Comparison of ENCODE assay signal across 8 cellular contexts in genomic region chr17:63848834-63849689, GRCh38. TPM values are rescaled to one million over a fixed set of nuclear protein-coding genes. Genes with fewer than 3 reads are reported as not detected.
A peak's percentile ranks its signal among the peaks of the same experiment; 100 is the strongest.
DNase-seq lines count a peak whose midpoint lies in the region; ATAC-seq and TF ChIP-seq lines count a peak whose summit lies in the region.

No MANE protein-coding gene starts in this region.

- H3K9ac ChIP-seq in NT2/D1 (ENCODE audit: insufficient read length, low read depth): peak overlapping the region; percentile 43

- TF ChIP-seq CTCF in GM12873 (IDR thresholded peaks at IDR 0.05; ENCODE audit: insufficient read depth, low read depth, low read length, missing control alignments): peak; percentile 61

- peak; percentile 80 for ATAC-seq in HG02763 (IDR thresholded peaks at IDR 0.05; ENCODE audit: unreplicated experiment)
- peak; percentile 95 for ATAC-seq in activated T-cell treated with anti-CD3 and anti-CD28 coated beads, Interleukin-2, amount 50 U/mL, for 72 hours (replicated peaks in 1 of 2)
- peak; percentile 93 to 94 for ATAC-seq in naive B cell (ENCODE audit: low read depth in 2 of 2)

- peak overlapping the region; percentile 62 to 85 for H3K4me3 Mint-ChIP-seq in activated T-cell treated with anti-CD3 and anti-CD28 coated beads, Interleukin-2, amount 50 U/mL, for 72 hours
- peak overlapping the region; percentile 74 to 93 (median 88) for H3K4me3 Mint-ChIP-seq in naive B cell

- no peak overlapping the region for H3K4me3 ChIP-seq in NT2/D1 (ENCODE audit: insufficient read length, low read depth)

- peaks cover 3 to 5% of the 10 kb centered on the region in 2 donors for H3K9me3 Mint-ChIP-seq in activated T-cell treated with anti-CD3 and anti-CD28 coated beads, Interleukin-2, amount 50 U/mL, for 72 hours
- peaks cover 0 to 12% (median 3%) of the 10 kb centered on the region in 7 donors for H3K9me3 Mint-ChIP-seq in naive B cell

- H3K36me3 ChIP-seq in NT2/D1 (ENCODE audit: insufficient read depth, insufficient read length, low read length): no peaks in the 10 kb centered on the region

- no peaks in the 10 kb centered on the region for H3K4me1 ChIP-seq in NT2/D1 (ENCODE audit: insufficient read depth, insufficient read length)

- H3K27ac Mint-ChIP-seq in activated T-cell treated with anti-CD3 and anti-CD28 coated beads, Interleukin-2, amount 50 U/mL, for 72 hours: peak overlapping the region; percentile 87
- H3K27ac Mint-ChIP-seq in naive B cell: peak overlapping the region; percentile 84 to 99 (median 96)

- peaks cover 12% of the 10 kb centered on the region for H3K27me3 ChIP-seq in NT2/D1 (ENCODE audit: insufficient read depth, insufficient read length)

- H3K36me3 Mint-ChIP-seq in activated T-cell treated with anti-CD3 and anti-CD28 coated beads, Interleukin-2, amount 50 U/mL, for 72 hours (ENCODE audit: insufficient read depth in 2 of 2): peaks cover 5 to 8% of the 10 kb centered on the region in 2 donors
- H3K36me3 Mint-ChIP-seq in naive B cell: no peaks in the 10 kb centered on the region

- DNase-seq in NT2/D1 (ENCODE audit: low read depth, low spot score) (peak; percentile 85), fibroblast of gingiva (ENCODE audit: low read depth) (peak; percentile 84), naive B cell (peak; percentile 93), NCI-H2171 treated with DMSO at 0.1 percent for 48 hours (lab: John Stamatoyannopoulos, UW) (no peak)
- DNase-seq in activated T-cell treated with anti-CD3 and anti-CD28 coated beads, Interleukin-2, amount 50 U/mL, for 72 hours: peak; percentile 98 to 99
- peak; percentile 90 to 92 for DNase-seq in stimulated activated CD8-positive, alpha-beta memory T cell treated with anti-CD3 and anti-CD28 coated beads, Interleukin-7, amount 100 ng/mL, for 4 hours (ENCODE audit: low read depth in 2 of 2)

- peaks cover 14% of the 10 kb centered on the region for H3K9me3 ChIP-seq in NT2/D1 (ENCODE audit: insufficient read depth, low read length)

- peaks cover 22% of the 10 kb centered on the region for H3K4me1 Mint-ChIP-seq in activated T-cell treated with anti-CD3 and anti-CD28 coated beads, Interleukin-2, amount 50 U/mL, for 72 hours (ENCODE audit: low read depth)
- H3K4me1 Mint-ChIP-seq in naive B cell: peaks cover 14 to 25% (median 25%) of the 10 kb centered on the region in 3 donors

- H3K27me3 Mint-ChIP-seq in activated T-cell treated with anti-CD3 and anti-CD28 coated beads, Interleukin-2, amount 50 U/mL, for 72 hours (ENCODE audit: low read depth): no peaks in the 10 kb centered on the region
- H3K27me3 Mint-ChIP-seq in naive B cell: no peaks in the 10 kb centered on the region

RNA-seq across cellular contexts. Expression of gene SMARCD2, which starts 6.6 kb away (rescaled TPM):
- total RNA-seq in activated T-cell treated with anti-CD3 and anti-CD28 coated beads, Interleukin-2, amount 50 U/mL, for 72 hours: 100 to 1,000 TPM; 103 to 121 TPM
- 100 to 1,000 TPM in 2 of 6 donors, 10 to 100 TPM in 4; 62.0 to 142 (median 95.1) TPM for polyA plus RNA-seq in naive B cell (ENCODE audit: low read depth in 6 of 6)

RNA-seq across cellular contexts. Expression of gene FTSJ3, which starts 21.6 kb away (rescaled TPM):
- total RNA-seq in activated T-cell treated with anti-CD3 and anti-CD28 coated beads, Interleukin-2, amount 50 U/mL, for 72 hours: 10 to 100 TPM; 36.0 to 42.3 TPM
- polyA plus RNA-seq in naive B cell (ENCODE audit: low read depth in 6 of 6): 10 to 100 TPM in 5 of 6 donors, 1 to 10 TPM in 1; 3.8 to 35.5 (median 22.2) TPM

RNA-seq across cellular contexts. Expression of gene PSMC5, which starts 21.8 kb away (rescaled TPM):
- 100 to 1,000 TPM; 144 to 161 TPM for total RNA-seq in activated T-cell treated with anti-CD3 and anti-CD28 coated beads, Interleukin-2, amount 50 U/mL, for 72 hours
- polyA plus RNA-seq in naive B cell (ENCODE audit: low read depth in 6 of 6): 100 to 1,000 TPM; 107 to 220 (median 118) TPM

RNA-seq across cellular contexts. Expression of gene CSH2, which starts 24.4 kb away (rescaled TPM):
- not detected for total RNA-seq in activated T-cell treated with anti-CD3 and anti-CD28 coated beads, Interleukin-2, amount 50 U/mL, for 72 hours
- not detected for polyA plus RNA-seq in naive B cell (ENCODE audit: low read depth in 6 of 6)

RNA-seq across cellular contexts. Expression of gene GH2, which starts 32.7 kb away (rescaled TPM):
- total RNA-seq in activated T-cell treated with anti-CD3 and anti-CD28 coated beads, Interleukin-2, amount 50 U/mL, for 72 hours: not detected
- not detected for polyA plus RNA-seq in naive B cell (ENCODE audit: low read depth in 6 of 6)
